ENCODE assay signal across 16 cellular contexts in the genomic region with DNA sequence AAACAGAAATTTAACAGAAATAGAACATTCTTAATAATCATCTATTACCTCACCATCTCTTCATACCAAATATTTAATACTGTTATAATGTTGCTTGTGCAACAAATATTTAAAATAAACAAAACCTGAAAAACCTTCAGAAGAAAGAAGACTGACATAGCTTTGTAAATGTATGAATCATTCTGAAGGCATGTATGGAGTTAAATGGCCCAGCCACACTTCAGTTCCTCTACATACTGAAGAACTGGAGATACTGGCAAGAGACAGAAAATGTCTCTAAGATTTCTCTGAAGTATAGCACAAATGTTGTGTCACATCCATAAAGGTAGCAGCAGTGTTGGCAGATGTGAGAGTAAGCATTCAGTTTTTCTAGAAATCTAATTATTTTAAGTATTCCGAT.
DNase-seq lines count a peak whose midpoint lies in the region; ATAC-seq and TF ChIP-seq lines count a peak whose summit lies in the region.
"Had no signal": no experiment of that assay in that cellular context is flagged by ENCODE, and none has a peak within 500 bp of the region (broad histone marks: within the 10 kb centered on the region; RNA-seq: fewer than 3 reads in every experiment).

No MANE protein-coding gene starts in this region.

- ATAC-seq in RWPE2 (ENCODE audit: low read depth) (peak; percentile 38; the same call in 1 of the 3 replicates), HG03196 (IDR thresholded peaks at IDR 0.05; ENCODE audit: unreplicated experiment) (no peak), gastroesophageal sphincter (no peak), HG03108 (IDR thresholded peaks at IDR 0.05; ENCODE audit: unreplicated experiment) (no peak)

- no peak for TF ChIP-seq EP300 in gastroesophageal sphincter (IDR thresholded peaks at IDR 0.05)

- DNase-seq in GM23248 (peak; percentile 36), RWPE2 (ENCODE audit: low spot score) (no peak), fibroblast of the aortic adventitia (ENCODE audit: low read depth) (peak; percentile 28), spleen (no peak)
- DNase-seq: C1 segment of cervical spinal cord, Karpas-422, NCI-H1436, NCI-H2029 treated with DMSO at 0.1 percent for 48 hours, NCI-H510A, NCI-H82, Peyer's patch, SJCRH30, SW 1271 had no signal

- peak overlapping the region; percentile 25 for H3K4me2 ChIP-seq in GM23248 (ENCODE audit: unreplicated experiment)

- H3K36me3 ChIP-seq in GM23248 (ENCODE audit: low read depth) (no peaks in the 10 kb centered on the region), RWPE2 (ENCODE audit: low read depth) (no peaks in the 10 kb centered on the region), spleen (no peaks in the 10 kb centered on the region), gastroesophageal sphincter (no peaks in the 10 kb centered on the region)
- H3K36me3 ChIP-seq: Peyer's patch, SJCRH30 had no signal

- in situ Hi-C loops in GM23248 (cut with MboI), result no loop called here

- no peak overlapping the region for H3K9ac ChIP-seq in GM23248

- H3K9me3 ChIP-seq in GM23248 (ENCODE audit: low read depth), result no peaks in the 10 kb centered on the region
- no peaks in the 10 kb centered on the region for H3K9me3 ChIP-seq in RWPE2 (ENCODE audit: severe bottlenecking)
- peaks cover 0 to 2% (median 0%) of the 10 kb centered on the region in 8 donors for H3K9me3 ChIP-seq in spleen
- H3K9me3 ChIP-seq in gastroesophageal sphincter, result no peaks in the 10 kb centered on the region
- H3K9me3 ChIP-seq: Peyer's patch, SJCRH30 had no signal

- intact Hi-C loops in spleen (cut with DNase I; ENCODE audit: low total_unique reads), result no loop called here

- no peaks in the 10 kb centered on the region for H3K79me2 ChIP-seq in GM23248 (ENCODE audit: insufficient read depth)

- TF ChIP-seq POLR2A in spleen (IDR thresholded peaks at IDR 0.05), result no peak
- TF ChIP-seq POLR2A in gastroesophageal sphincter (IDR thresholded peaks at IDR 0.05), result no peak

- no peaks in the 10 kb centered on the region for H4K20me1 ChIP-seq in GM23248 (ENCODE audit: insufficient read depth)

- WGBS in GM23248 (ENCODE audit: low coverage in 1 of 2, low lambda C conversion rate in 2 of 2, missing lambda C conversion rate in 2 of 2), 2 experiments, result 100% methylated on average over 1 of the region's 1 CpG
- WGBS in spleen, 5 donors, result 88 to 98% (median 91%) methylated on average over 1 of the region's 1 CpG
- WGBS in gastroesophageal sphincter (ENCODE audit: low coverage in 1 of 2), 2 donors, result 92% methylated on average over 1 of the region's 1 CpG; no CpG with 5 or more reads in 1 of the 2 donors

- H2AFZ ChIP-seq in GM23248, result no peak overlapping the region

- H3K27me3 ChIP-seq in GM23248 (replicated peaks; ENCODE audit: insufficient read depth) (no peaks in the 10 kb centered on the region), RWPE2 (ENCODE audit: insufficient read depth, poor library complexity, severe bottlenecking) (no peaks in the 10 kb centered on the region), spleen (replicated peaks in 1 of 7) (no peaks in the 10 kb centered on the region), gastroesophageal sphincter (no peaks in the 10 kb centered on the region)
- H3K27me3 ChIP-seq: Peyer's patch, SJCRH30 had no signal

- no peak overlapping the region for H3K27ac ChIP-seq in GM23248
- no peak overlapping the region for H3K27ac ChIP-seq in RWPE2 (ENCODE audit: poor library complexity, severe bottlenecking)
- H3K27ac ChIP-seq in spleen, result no peak overlapping the region
- no peak overlapping the region for H3K27ac ChIP-seq in gastroesophageal sphincter
- H3K27ac ChIP-seq: Peyer's patch, SJCRH30 had no signal

- no peaks in the 10 kb centered on the region for H3F3A ChIP-seq in GM23248 (ENCODE audit: insufficient read depth)

- no peaks in the 10 kb centered on the region for H3K9me2 ChIP-seq in GM23248 (ENCODE audit: insufficient read depth)

- H3K4me3 ChIP-seq in GM23248 (no peak overlapping the region), RWPE2 (ENCODE audit: severe bottlenecking) (no peak overlapping the region), fibroblast of the aortic adventitia (ENCODE audit: low read depth, low read length) (no peak overlapping the region), spleen (no peak overlapping the region), gastroesophageal sphincter (no peak overlapping the region)
- H3K4me3 ChIP-seq: Peyer's patch, SJCRH30 had no signal

- H3K4me1 ChIP-seq in GM23248 (ENCODE audit: insufficient read depth) (peaks cover 20% of the 10 kb centered on the region), RWPE2 (ENCODE audit: insufficient read depth, poor library complexity, severe bottlenecking) (no peaks in the 10 kb centered on the region), spleen (no peaks in the 10 kb centered on the region), gastroesophageal sphincter (no peaks in the 10 kb centered on the region)
- H3K4me1 ChIP-seq: Peyer's patch, SJCRH30 had no signal

- no peak for TF ChIP-seq CTCF in RWPE2 (IDR thresholded peaks at IDR 0.05; ENCODE audit: poor library complexity, severe bottlenecking)
- no peak for TF ChIP-seq CTCF in fibroblast of the aortic adventitia (IDR thresholded peaks at IDR 0.05; ENCODE audit: insufficient read depth, low read length)
- TF ChIP-seq CTCF in spleen (IDR thresholded peaks at IDR 0.05 in 8 of 11, conservative IDR thresholded peaks at IDR 0.05 in 3 of 11), result no peak
- no peak for TF ChIP-seq CTCF in gastroesophageal sphincter (IDR thresholded peaks at IDR 0.05)

Comparison
In these comparisons a context has a peak if more than half of its experiments do, and no peak if none do; other contexts are left out.
1. DNase-seq: peak in GM23248 (single experiment) and fibroblast of the aortic adventitia (single experiment); none in RWPE2 (single experiment) and spleen (single experiment).